Comparison of ENCODE assay signal across 8 cellular contexts in the genomic region with DNA sequence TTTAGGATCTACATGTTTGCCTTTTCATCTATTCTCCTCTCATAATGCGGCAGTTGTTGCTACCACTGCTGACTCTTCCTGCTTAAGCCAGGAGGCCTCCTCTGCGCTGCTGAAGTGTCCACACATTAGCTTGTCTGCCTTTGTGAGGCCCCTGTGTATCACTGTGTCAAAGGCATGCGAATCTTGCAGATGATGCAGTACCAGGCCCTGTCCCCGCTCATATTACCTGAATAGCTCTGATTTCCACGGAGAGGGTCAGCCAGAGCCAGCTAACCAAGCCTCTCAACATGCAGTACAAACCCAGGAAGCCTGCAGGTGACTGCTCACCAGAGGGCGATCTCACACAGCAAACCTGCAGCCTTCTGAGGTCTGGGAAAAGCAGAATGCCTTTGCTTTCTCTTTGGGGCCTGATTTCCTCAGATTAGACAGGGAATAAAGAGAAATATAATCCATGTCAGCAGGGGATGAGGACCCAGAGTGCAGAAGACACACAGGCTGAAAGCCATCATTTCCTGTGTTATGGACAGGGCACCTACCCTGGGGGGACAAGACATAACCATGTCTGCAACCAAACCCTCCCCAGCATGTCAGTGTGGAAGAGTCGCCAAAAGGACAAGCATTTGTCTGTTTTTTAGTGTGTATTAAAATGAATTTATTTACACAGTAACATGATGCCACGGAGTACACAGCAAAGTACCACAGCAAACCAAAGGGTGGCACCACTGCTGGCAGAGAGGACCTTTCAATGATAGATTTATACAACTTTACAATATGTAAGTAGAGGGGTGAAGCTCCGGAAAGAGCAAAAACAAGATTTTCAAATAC. TPM values are rescaled to one million over a fixed set of nuclear protein-coding genes. Genes with fewer than 3 reads are reported as not detected.
A peak's percentile ranks its signal among the peaks of the same experiment; 100 is the strongest.
DNase-seq lines count a peak whose midpoint lies in the region; ATAC-seq and TF ChIP-seq lines count a peak whose summit lies in the region.

No MANE protein-coding gene starts in this region.

- H3K27ac ChIP-seq in BLaER1 (peak overlapping the region; percentile 75; the same call in 1 of the 2 replicates), H9 (ENCODE audit: insufficient read length, low read depth, low read length) (no peak overlapping the region)

- H3K4me2 ChIP-seq in BLaER1, result peak overlapping the region; percentile 38
- no peak overlapping the region for H3K4me2 ChIP-seq in H9 (ENCODE audit: insufficient read depth, insufficient read length, low read length)

- H3K23ac ChIP-seq in H9 (ENCODE audit: insufficient read length, low read depth, low read length), result no peak overlapping the region

- H3K9me3 Mint-ChIP-seq in H9, result no peaks in the 10 kb centered on the region
- no peaks in the 10 kb centered on the region for H3K9me3 Mint-ChIP-seq in activated T-helper 17 cell treated with anti-CD3 and anti-CD28 coated beads, Interleukin-2, amount 50 U/mL, for 72 hours

- no CpG with 5 or more reads among the region's 9 CpGs for WGBS in H9 (ENCODE audit: extremely low coverage, insufficient read length, low lambda C conversion rate)

- intact Hi-C loops in posterior cingulate gyrus (cut with DNase I), result no loop called here

- H3K27me3 ChIP-seq in BLaER1, result no peaks in the 10 kb centered on the region
- no peaks in the 10 kb centered on the region for H3K27me3 ChIP-seq in H9 (ENCODE audit: insufficient read depth, low read length)

- H2BK12ac ChIP-seq in H9 (ENCODE audit: insufficient read length, low read depth, low read length), result no peak overlapping the region

- no peak overlapping the region for H3K4me3 Mint-ChIP-seq in H9
- no peak overlapping the region for H3K4me3 Mint-ChIP-seq in activated T-helper 17 cell treated with anti-CD3 and anti-CD28 coated beads, Interleukin-2, amount 50 U/mL, for 72 hours

- no peak overlapping the region for H3K56ac ChIP-seq in H9 (ENCODE audit: insufficient read length, low read depth, low read length)

- no peak overlapping the region for H2BK5ac ChIP-seq in H9 (ENCODE audit: insufficient read length, low read length)

- H2AK5ac ChIP-seq in H9 (ENCODE audit: insufficient read length, low read length), result no peak overlapping the region

- no peak overlapping the region for H2BK15ac ChIP-seq in H9 (ENCODE audit: low read depth, low read length)

- peak; percentile 88 for TF ChIP-seq CTCF in H9 (conservative IDR thresholded peaks at IDR 0.05)

- H3K9me3 ChIP-seq in BLaER1 (no peaks in the 10 kb centered on the region), H9 (ENCODE audit: control insufficient read depth, low read depth, low read length) (no peaks in the 10 kb centered on the region)

- H3K79me1 ChIP-seq in H9 (ENCODE audit: insufficient read depth, low read depth, low read length, poor library complexity, severe bottlenecking), result no peaks in the 10 kb centered on the region

- H3K4me3 ChIP-seq in BLaER1, result no peak overlapping the region

- H3K36me3 Mint-ChIP-seq in H9 (ENCODE audit: insufficient read depth in 1 of 3, low read depth in 3 of 3), result no peaks in the 10 kb centered on the region
- H3K36me3 Mint-ChIP-seq in activated T-helper 17 cell treated with anti-CD3 and anti-CD28 coated beads, Interleukin-2, amount 50 U/mL, for 72 hours (ENCODE audit: low read depth), result no peaks in the 10 kb centered on the region

- ATAC-seq in activated T-helper 17 cell treated with anti-CD3 and anti-CD28 coated beads, Interleukin-2, amount 50 U/mL, for 72 hours (replicated peaks), result peak; percentile 39
- no peak for ATAC-seq in GM18868 (IDR thresholded peaks at IDR 0.05; ENCODE audit: unreplicated experiment)
- no peak for ATAC-seq in GM18861 (IDR thresholded peaks at IDR 0.05; ENCODE audit: unreplicated experiment)

- H3K36me3 ChIP-seq in BLaER1, result no peaks in the 10 kb centered on the region

- no peak overlapping the region for H3K18ac ChIP-seq in H9 (ENCODE audit: insufficient read length, low read depth, low read length)

- H2AFZ ChIP-seq in H9 (ENCODE audit: low read length), result no peak overlapping the region

- DNase-seq in H9, result peak; percentile 79
- peak; percentile 72 for DNase-seq in NCI-H69 (lab: John Stamatoyannopoulos, UW)
- peak; percentile 59 for DNase-seq in globus pallidus (ENCODE audit: low spot score)
- DNase-seq in posterior cingulate gyrus, result peak; percentile 36 to 94 (median 58)

- no peak overlapping the region for H4K5ac ChIP-seq in H9 (ENCODE audit: insufficient read length, low read depth, low read length)

- no peaks in the 10 kb centered on the region for H3K23me2 ChIP-seq in H9 (ENCODE audit: insufficient read length, low read depth, low read length, poor library complexity, severe bottlenecking)

- no peaks in the 10 kb centered on the region for H4K20me1 ChIP-seq in BLaER1
- H4K20me1 ChIP-seq in H9 (ENCODE audit: control insufficient read depth, insufficient read depth, insufficient read length), result no peaks in the 10 kb centered on the region

- no peaks in the 10 kb centered on the region for H3K27me3 Mint-ChIP-seq in H9 (ENCODE audit: low read depth)
- H3K27me3 Mint-ChIP-seq in activated T-helper 17 cell treated with anti-CD3 and anti-CD28 coated beads, Interleukin-2, amount 50 U/mL, for 72 hours, result no peaks in the 10 kb centered on the region

- no peak overlapping the region for H4K91ac ChIP-seq in H9 (ENCODE audit: insufficient read length, low read depth, low read length)

- H3K4me1 Mint-ChIP-seq in H9, result peaks cover 15 to 18% of the 10 kb centered on the region in 2 experiments
- H3K4me1 Mint-ChIP-seq in activated T-helper 17 cell treated with anti-CD3 and anti-CD28 coated beads, Interleukin-2, amount 50 U/mL, for 72 hours, result no peaks in the 10 kb centered on the region

- H3K4me1 ChIP-seq in BLaER1 (peaks cover 23% of the 10 kb centered on the region), H9 (ENCODE audit: insufficient read depth, low read length) (no peaks in the 10 kb centered on the region)

- H4K8ac ChIP-seq in H9 (replicated peaks; ENCODE audit: insufficient read length, low read depth, low read length), result no peak overlapping the region

- no peaks in the 10 kb centered on the region for H3K79me2 ChIP-seq in H9 (ENCODE audit: insufficient read depth, low read length)

- H3K4ac ChIP-seq in H9 (ENCODE audit: low read depth, low read length), result no peak overlapping the region

- no peak overlapping the region for H3K9ac ChIP-seq in BLaER1
- H3K9ac ChIP-seq in H9 (ENCODE audit: extremely low read depth, insufficient read length, low read length), result no peak overlapping the region

- peak overlapping the region; percentile 60 to 84 (median 61); a peak in 6 of 7 replicates for H3K27ac Mint-ChIP-seq in H9
- no peak overlapping the region for H3K27ac Mint-ChIP-seq in activated T-helper 17 cell treated with anti-CD3 and anti-CD28 coated beads, Interleukin-2, amount 50 U/mL, for 72 hours

- H3T11ph ChIP-seq in H9 (ENCODE audit: low read length), result no peak overlapping the region

- no peak overlapping the region for H3K14ac ChIP-seq in H9 (ENCODE audit: insufficient read depth, low read length)

- no peak overlapping the region for H2BK120ac ChIP-seq in H9 (ENCODE audit: low read depth, low read length, poor library complexity, severe bottlenecking)

- H2BK20ac ChIP-seq in H9 (ENCODE audit: low read depth, low read length, poor library complexity, severe bottlenecking), result no peak overlapping the region

RNA-seq across cellular contexts. Expression of a gene that starts 36.8 kb away (rescaled TPM):
- total RNA-seq in H9 (2021), result 117 and 124 TPM in 2 replicates
- total RNA-seq in activated T-helper 17 cell treated with anti-CD3 and anti-CD28 coated beads, Interleukin-2, amount 50 U/mL, for 72 hours, result 10 to 100 TPM in 1 of 2 donors, 1 to 10 TPM in 1; 9.6 to 27.6 TPM
